In genomic region chr2:47222813-47223564, GRCh38 we compare ENCODE assay signal across 18 cellular contexts. TPM values are rescaled to one million over a fixed set of nuclear protein-coding genes. Genes with fewer than 3 reads are reported as not detected.
DNase-seq lines count a peak whose midpoint lies in the region; ATAC-seq and TF ChIP-seq lines count a peak whose summit lies in the region.
"Had no signal": no experiment of that assay in that cellular context is flagged by ENCODE, and none has a peak within 500 bp of the region (broad histone marks: within the 10 kb centered on the region; RNA-seq: fewer than 3 reads in every experiment).

No MANE protein-coding gene starts in this region.

- H3K4me1 ChIP-seq in cardiac muscle cell (ENCODE audit: low read depth) (peaks cover 49% of the 10 kb centered on the region), mesendoderm (ENCODE audit: control insufficient read depth, low read depth, low read length) (peaks cover 16% of the 10 kb centered on the region), psoas muscle (peaks cover 45% of the 10 kb centered on the region)
- H3K4me1 ChIP-seq: HAP-1 had no signal

- H2BK15ac ChIP-seq in mesendoderm (replicated peaks; ENCODE audit: low read depth) = no peak overlapping the region

- no peak overlapping the region for H3K4me3 ChIP-seq in cardiac muscle cell
- H3K4me3 ChIP-seq in mesendoderm (ENCODE audit: low read length) = no peak overlapping the region
- no peak overlapping the region for H3K4me3 ChIP-seq in psoas muscle
- H3K4me3 ChIP-seq: HAP-1 had no signal

- H3K79me2 ChIP-seq in mesendoderm (ENCODE audit: control insufficient read depth, insufficient read depth, low read length) = no peaks in the 10 kb centered on the region

- H3K4me2 ChIP-seq in mesendoderm (ENCODE audit: low read length) = no peak overlapping the region

- H2AK5ac ChIP-seq in mesendoderm (ENCODE audit: low read length) = peak overlapping the region; percentile 16

- WGBS in mesendoderm (ENCODE audit: extremely low coverage, insufficient coverage, low lambda C conversion rate) = no CpG with 5 or more reads among the region's 4 CpGs
- WGBS in psoas muscle, 3 donors = 20 to 37% (median 23%) methylated on average over 4 of the region's 4 CpGs

- intact Hi-C loops in left cardiac atrium (cut with DNase I) (no loop called here), psoas muscle (cut with DNase I) (no loop called here)

- no peak for DNase-seq in cardiac muscle cell (ENCODE audit: low read depth in 1 of 2, low spot score in 1 of 2)
- no peak for DNase-seq in left cardiac atrium
- DNase-seq in mesendoderm = no peak
- no peak for DNase-seq in psoas muscle
- DNase-seq in activated effector memory CD4-positive, alpha-beta T cell treated with Interleukin-2 at 50 U/mL for 16 hours = no peak
- DNase-seq in activated naive CD8-positive, alpha-beta T cell treated with anti-CD3 and anti-CD28 coated beads, Interleukin-2, amount 50 U/mL, for 24 hours = no peak
- DNase-seq: 8988T; BE2C; CD8-positive, alpha-beta T cell; DMS79; MV-4-11; NCI-H1417; NCI-H1930 had no signal

- no peaks in the 10 kb centered on the region for H3K9me3 ChIP-seq in cardiac muscle cell (ENCODE audit: low read depth)
- no peaks in the 10 kb centered on the region for H3K9me3 ChIP-seq in psoas muscle
- H3K9me3 ChIP-seq: BE2C, HAP-1 had no signal

- no peaks in the 10 kb centered on the region for H3K4me1 Mint-ChIP-seq in activated naive CD8-positive, alpha-beta T cell treated with anti-CD3 and anti-CD28 coated beads, Interleukin-2, amount 50 U/mL, for 24 hours

- H3K36me3 Mint-ChIP-seq in activated naive CD8-positive, alpha-beta T cell treated with anti-CD3 and anti-CD28 coated beads, Interleukin-2, amount 50 U/mL, for 24 hours (ENCODE audit: low read depth) = no peaks in the 10 kb centered on the region
- H3K36me3 Mint-ChIP-seq: CD8-positive, alpha-beta T cell had no signal

- H2BK5ac ChIP-seq in mesendoderm (ENCODE audit: low read length) = no peak overlapping the region

- peak overlapping the region; percentile 65 for H3K27ac ChIP-seq in cardiac muscle cell
- H3K27ac ChIP-seq in mesendoderm (ENCODE audit: low read depth, low read length) = no peak overlapping the region
- H3K27ac ChIP-seq in psoas muscle = peak overlapping the region; percentile 54
- H3K27ac ChIP-seq: HL-60 had no signal

- ATAC-seq in left cardiac atrium = no peak
- ATAC-seq in psoas muscle = no peak
- ATAC-seq in HG03139 (IDR thresholded peaks at IDR 0.05; ENCODE audit: unreplicated experiment) = no peak
- ATAC-seq in GM18870 (IDR thresholded peaks at IDR 0.05; ENCODE audit: unreplicated experiment) = no peak
- ATAC-seq in activated naive CD8-positive, alpha-beta T cell treated with anti-CD3 and anti-CD28 coated beads, Interleukin-2, amount 50 U/mL, for 24 hours = no peak
- ATAC-seq: CD8-positive, alpha-beta T cell; Right ventricle myocardium inferior had no signal

- H2BK120ac ChIP-seq in mesendoderm (ENCODE audit: low read depth, low read length) = no peak overlapping the region

- H3K4me3 Mint-ChIP-seq in activated naive CD8-positive, alpha-beta T cell treated with anti-CD3 and anti-CD28 coated beads, Interleukin-2, amount 50 U/mL, for 24 hours = no peak overlapping the region
- H3K4me3 Mint-ChIP-seq: CD8-positive, alpha-beta T cell had no signal

- no peak overlapping the region for H4K5ac ChIP-seq in mesendoderm (ENCODE audit: low read length)

- H3K4ac ChIP-seq in mesendoderm (ENCODE audit: low read depth, low read length) = no peak overlapping the region

- H3K27me3 ChIP-seq in cardiac muscle cell (no peaks in the 10 kb centered on the region), mesendoderm (ENCODE audit: insufficient read depth, low read length, poor library complexity) (no peaks in the 10 kb centered on the region), psoas muscle (ENCODE audit: insufficient read depth in 3 of 3, low read length in 2 of 3) (peaks cover 0 to 2% (median 0%) of the 10 kb centered on the region in 3 donors)
- H3K27me3 ChIP-seq: BE2C had no signal

- H3K27ac Mint-ChIP-seq in activated naive CD8-positive, alpha-beta T cell treated with anti-CD3 and anti-CD28 coated beads, Interleukin-2, amount 50 U/mL, for 24 hours = no peak overlapping the region
- H3K27ac Mint-ChIP-seq: CD8-positive, alpha-beta T cell had no signal

- H3K36me3 ChIP-seq in cardiac muscle cell = no peaks in the 10 kb centered on the region
- H3K36me3 ChIP-seq in mesendoderm (ENCODE audit: control insufficient read depth, insufficient read depth, low read length) = no peaks in the 10 kb centered on the region
- H3K36me3 ChIP-seq in psoas muscle (ENCODE audit: insufficient read depth in 1 of 2, low read depth in 1 of 2) = no peaks in the 10 kb centered on the region
- H3K36me3 ChIP-seq: BE2C, HAP-1 had no signal

- no peaks in the 10 kb centered on the region for H3K27me3 Mint-ChIP-seq in activated naive CD8-positive, alpha-beta T cell treated with anti-CD3 and anti-CD28 coated beads, Interleukin-2, amount 50 U/mL, for 24 hours

- H4K8ac ChIP-seq in mesendoderm (ENCODE audit: low read depth, low read length) = no peak overlapping the region

- no peak overlapping the region for H3K56ac ChIP-seq in mesendoderm (ENCODE audit: low read length)

- H3K9me3 Mint-ChIP-seq in activated naive CD8-positive, alpha-beta T cell treated with anti-CD3 and anti-CD28 coated beads, Interleukin-2, amount 50 U/mL, for 24 hours = no peaks in the 10 kb centered on the region
- H3K9me3 Mint-ChIP-seq: CD8-positive, alpha-beta T cell had no signal

- no peaks in the 10 kb centered on the region for H3K79me1 ChIP-seq in mesendoderm (ENCODE audit: low read length)

- H3K9ac ChIP-seq in mesendoderm (ENCODE audit: low read length) = no peak overlapping the region

- H3K23ac ChIP-seq in mesendoderm (ENCODE audit: low read length) = no peak overlapping the region

- TF ChIP-seq CTCF in cardiac muscle cell (IDR thresholded peaks at IDR 0.05; ENCODE audit: low read depth, low read length) = no peak
- TF ChIP-seq CTCF in psoas muscle (IDR thresholded peaks at IDR 0.05) = no peak

- no peak overlapping the region for H3K18ac ChIP-seq in mesendoderm (ENCODE audit: low read length)

RNA-seq across cellular contexts. Expression of gene CALM2, which starts 46.7 kb away (rescaled TPM):
- total RNA-seq in cardiac muscle cell (272 and 311 TPM in 2 replicates), left cardiac atrium (100 to 1,000 TPM; 435 to 492 TPM), psoas muscle (100 to 1,000 TPM; 125 to 435 (median 151) TPM)
- polyA plus RNA-seq in cardiac muscle cell (705 and 911 TPM in 2 replicates), psoas muscle (100 to 1,000 TPM; 135 to 524 (median 139) TPM)
- polyA plus RNA-seq in mesendoderm (2013, experiment 1 of 2) = 410 TPM
- 416 TPM for polyA plus RNA-seq in mesendoderm (2013, experiment 2 of 2)
